ENCODE assay signal across 27 cellular contexts in the genomic region with DNA sequence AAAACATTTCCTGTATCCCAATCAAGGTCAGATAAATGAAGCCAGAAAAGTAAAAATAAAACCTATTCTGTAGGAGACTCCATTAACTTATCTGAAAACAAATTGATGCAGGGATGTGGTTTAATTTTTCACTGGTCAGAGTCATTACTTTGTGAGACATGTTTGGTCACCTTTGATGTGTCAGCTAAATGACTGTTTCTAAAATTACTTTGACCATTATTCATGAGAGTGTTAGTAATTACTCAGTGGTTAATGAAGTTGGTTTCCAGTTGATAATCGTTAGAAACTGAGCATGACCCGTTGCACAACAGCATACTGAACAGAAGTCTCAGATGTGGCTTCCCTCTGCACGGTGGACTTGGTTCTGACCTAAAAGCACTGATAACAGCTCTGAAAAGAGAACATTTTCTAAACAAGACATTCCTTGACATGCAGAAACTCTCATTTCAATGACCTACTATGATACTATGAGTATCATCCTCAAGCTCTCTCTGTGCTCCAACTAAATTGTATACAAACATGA.
"Had no signal": no experiment of that assay in that cellular context is flagged by ENCODE, and none has a peak within 500 bp of the region (broad histone marks: within the 10 kb centered on the region; RNA-seq: fewer than 3 reads in every experiment).

No MANE protein-coding gene starts in this region.

- H3K4me1 ChIP-seq: body of pancreas had no signal

- H3K36me3 ChIP-seq: MG63 had no signal

- FAIRE-seq: bronchial epithelial cell, RCC 7860, TTC549 had no signal

- H3K9me3 ChIP-seq: body of pancreas, MG63 had no signal

- H3K4me3 ChIP-seq: body of pancreas, MG63 had no signal

- DNase-seq: activated CD4-positive, alpha-beta T cell treated with anti-CD3 and anti-CD28 coated beads for 36 hours; activated CD4-positive, CD25-positive, alpha-beta regulatory T cell; activated CD8-positive, alpha-beta memory T cell treated with anti-CD3 and anti-CD28 coated beads, Interleukin-2, amount 50 U/mL, for 4 hours; activated CD8-positive, alpha-beta T cell treated with anti-CD3 and anti-CD28 coated beads for 36 hours; activated gamma-delta T cell treated with Interleukin-2 at 50 U/mL for 16 hours; activated naive CD4-positive, alpha-beta T cell treated with anti-CD3 and anti-CD28 coated beads, Interleukin-2, amount 10 ng/mL, durations not matched to agents 7 days and 5 days; activated naive CD8-positive, alpha-beta T cell treated with anti-CD3 and anti-CD28 coated beads for 36 hours; activated T-cell treated with anti-CD3 and anti-CD28 coated beads, Interleukin-2, amount 50 U/mL, for 72 hours; anterior cingulate cortex; body of pancreas; central memory CD4-positive, alpha-beta T cell; KG1; MG63; NCI-H1105 treated with DMSO at 0.1 percent for 48 hours; NCI-H1436 treated with DMSO at 0.1 percent for 48 hours; NCI-H187; NCI-H2081; NCI-H446; NCI-H524; SHP77 treated with DMSO at 0.1 percent for 48 hours; T-cell; T-helper 2 cell; T1000 had no signal

- H3K27ac ChIP-seq: body of pancreas, VCaP had no signal

- ATAC-seq: activated CD4-positive, alpha-beta T cell treated with anti-CD3 and anti-CD28 coated beads for 36 hours; activated CD8-positive, alpha-beta T cell treated with anti-CD3 and anti-CD28 coated beads for 36 hours; activated T-cell treated with anti-CD3 and anti-CD28 coated beads, Interleukin-2, amount 50 U/mL, for 72 hours; body of pancreas; T-cell had no signal

- H3K27me3 ChIP-seq: body of pancreas, MG63 had no signal
